In the genomic region with DNA sequence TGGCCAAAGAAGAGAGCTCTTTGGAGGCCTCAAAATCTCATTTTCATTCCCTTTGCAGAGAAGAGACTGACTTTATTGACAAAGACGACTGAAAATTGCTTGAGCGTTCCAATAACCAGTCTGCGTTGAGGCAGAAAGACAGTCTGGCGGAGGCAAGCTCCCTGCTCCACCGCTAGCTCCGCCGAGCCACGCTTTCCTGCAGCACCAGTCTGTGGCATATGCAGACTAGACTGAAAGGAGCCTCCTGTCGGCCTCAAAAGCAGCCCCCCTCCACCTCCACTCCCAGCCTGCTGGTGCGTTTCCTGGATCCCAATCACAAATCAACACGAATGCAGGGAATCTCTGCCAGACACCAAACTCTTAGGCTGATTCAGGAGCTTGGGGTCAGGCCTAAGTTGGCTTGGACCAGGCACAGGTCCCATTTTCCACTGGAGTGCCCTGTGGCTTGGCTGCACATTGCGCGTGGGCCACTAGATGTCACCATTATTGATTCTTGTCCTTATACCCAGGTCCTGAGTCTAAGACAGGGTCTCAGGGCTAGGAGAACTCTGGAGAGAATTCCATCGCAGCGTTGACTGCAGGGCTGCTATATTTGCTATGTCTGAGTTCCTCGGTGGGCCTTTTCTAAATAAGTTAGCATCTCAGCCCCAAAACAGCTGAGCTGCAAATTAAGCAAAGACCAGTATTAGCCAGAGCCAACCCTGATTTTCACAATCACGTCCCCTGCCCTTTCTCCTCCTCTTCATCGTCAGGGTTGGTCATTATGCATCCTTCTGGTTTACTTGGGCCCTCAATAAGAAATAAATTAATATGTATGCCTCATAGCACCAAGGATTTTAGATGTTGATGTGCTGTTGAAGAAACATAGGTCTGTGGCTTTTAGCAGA, we compare ENCODE assay signal across 1 cellular context.
TF ChIP-seq lines count a peak whose summit lies in the region.

No MANE protein-coding gene starts in this region.

TF ChIP-seq in K562, 482 proteins besides CTCF, POLR2A, EP300 and RAD21 (continued from another document):
- TF ChIP-seq PRMT5 (CRISPR knock-in tag; IDR thresholded peaks at IDR 0.05): no peak
- TF ChIP-seq SMC3 (conservative IDR thresholded peaks at IDR 0.05; ENCODE audit: insufficient read depth, low read depth, low read length): peak; percentile 55; the same call in 1 of the 2 replicates
- no peak for TF ChIP-seq GATAD2B (IDR thresholded peaks at IDR 0.05; ENCODE audit: borderline replicate concordance)
